In genomic region chr6:74166849-74167248, GRCh38 we compare ENCODE assay signal across 16 cellular contexts.
"Had no signal": no experiment of that assay in that cellular context is flagged by ENCODE, and none has a peak within 500 bp of the region (broad histone marks: within the 10 kb centered on the region; RNA-seq: fewer than 3 reads in every experiment).

No MANE protein-coding gene starts in this region.

- H3K4me3 ChIP-seq: adrenal gland, esophagus squamous epithelium, heart right ventricle, pancreas, thyroid gland, uterus had no signal

- H3K36me3 ChIP-seq: adrenal gland, esophagus squamous epithelium, heart right ventricle, pancreas, thyroid gland, uterus had no signal

- H3K27me3 ChIP-seq: adrenal gland, esophagus squamous epithelium, heart right ventricle, pancreas, thyroid gland, uterus had no signal

- H3K9me3 ChIP-seq: adrenal gland, esophagus squamous epithelium, heart right ventricle, pancreas, thyroid gland, uterus had no signal

- ATAC-seq: activated T-helper 17 cell treated with anti-CD3 and anti-CD28 coated beads, Interleukin-2, amount 50 U/mL, for 72 hours; heart right ventricle; pancreas had no signal

- DNase-seq: activated CD4-positive, alpha-beta T cell treated with anti-CD3 and anti-CD28 coated beads, Interleukin-2, amount 50 U/mL, for 1 hour; activated naive CD4-positive, alpha-beta T cell treated with anti-CD3 and anti-CD28 coated beads, Interleukin-2, amount 50 U/mL, for 16 hours; activated T-cell treated with anti-CD3 and anti-CD28 coated beads for 4 hours; adrenal gland; cerebellar nuclear complex; esophagus squamous epithelium; heart right ventricle; kidney; midbrain; pancreas; stimulated activated CD4-positive, alpha-beta T cell treated with anti-CD3 and anti-CD28 coated beads, Interleukin-4, amount 100 ng/mL, for 4 hours; thyroid gland; uterus had no signal

- FAIRE-seq: endometrium, frontal cortex, kidney, pancreas had no signal

- H3K27ac ChIP-seq: adrenal gland, heart right ventricle, pancreas, thyroid gland, uterus had no signal

- H3K4me1 ChIP-seq: adrenal gland, pancreas, thyroid gland, uterus had no signal
